ENCODE assay signal across 19 cellular contexts in genomic region chr16:16047761-16048160, GRCh38.
DNase-seq lines count a peak whose midpoint lies in the region; ATAC-seq, FAIRE-seq and TF ChIP-seq lines count a peak whose summit lies in the region.
"Had no signal": no experiment of that assay in that cellular context is flagged by ENCODE, and none has a peak within 500 bp of the region (broad histone marks: within the 10 kb centered on the region; RNA-seq: fewer than 3 reads in every experiment).

No MANE protein-coding gene starts in this region.

- H3K36me3 Mint-ChIP-seq in nephron progenitor cell (ENCODE audit: low read depth): peaks cover 71% of the 10 kb centered on the region

- no peak for DNase-seq in left cardiac atrium
- DNase-seq in Right ventricle myocardium inferior (ENCODE audit: missing footprints): no peak
- DNase-seq in RWPE1 (ENCODE audit: low spot score): no peak
- DNase-seq in nephron progenitor cell: no peak
- no peak for DNase-seq in GM12892 (ENCODE audit: insufficient read length)
- no peak for DNase-seq in AML-193 (lab: John Stamatoyannopoulos, UW)
- DNase-seq: Caco-2; CD8-positive, alpha-beta memory T cell; DND-41; GDM1; HCEC 1CT; HFFc6 had no signal

- H3K4me1 Mint-ChIP-seq in nephron progenitor cell: peaks cover 5% of the 10 kb centered on the region

- no peak for FAIRE-seq in GM12892 (lab: Jason Lieb, UNC)
- FAIRE-seq: H1, HepG2, HTR-8/SVneo had no signal

- intact Hi-C loops in left cardiac atrium (cut with DNase I) (loop anchor here in 1 of 2 donors (10.0 kb wide), 1 partner anchor 153 kb away; no protein-coding TSS in a partner anchor), Right ventricle myocardium inferior (cut with DNase I) (no loop called here)

- H3K9me3 ChIP-seq in stomach smooth muscle (ENCODE audit: control insufficient read depth in 2 of 2, low read length in 2 of 2): no peaks in the 10 kb centered on the region
- H3K9me3 ChIP-seq: BLaER1, Caco-2 had no signal

- H3K36me3 ChIP-seq in stomach smooth muscle (ENCODE audit: control insufficient read depth in 2 of 2, insufficient read depth in 2 of 2, low read length in 2 of 2): peaks cover 35 to 57% of the 10 kb centered on the region in 2 donors

- H3K27ac Mint-ChIP-seq in nephron progenitor cell: peak overlapping the region; percentile 87
- H3K27ac Mint-ChIP-seq: HFFc6 had no signal

- H3K4me1 ChIP-seq in stomach smooth muscle (ENCODE audit: control insufficient read depth, insufficient read depth, low read length): peaks cover 11% of the 10 kb centered on the region
- H3K4me1 ChIP-seq: Caco-2 had no signal

- H3K27ac ChIP-seq in RWPE1: 0 out of 2 replicates have a peak overlapping the region, but pooled peaks have one; percentile 10
- H3K27ac ChIP-seq in stomach smooth muscle (ENCODE audit: low read length): peak overlapping the region; percentile 37
- H3K27ac ChIP-seq: 22Rv1, BLaER1 had no signal

- POLR2A ChIA-PET in RWPE1 (lab: Yijun Ruan, JAX; ENCODE audit: low non-redundant PET): no interaction called here

- ATAC-seq in left cardiac atrium (peak; percentile 35 to 42), Right ventricle myocardium inferior (no peak)
- no peak for ATAC-seq in activated CD4-positive, CD25-positive, alpha-beta regulatory T cell treated with anti-CD3 and anti-CD28 coated beads, Interleukin-2, amount 50 U/mL, for 24 hours
- ATAC-seq: HepG2 had no signal

- no peak overlapping the region for H3K4me3 Mint-ChIP-seq in nephron progenitor cell
- H3K4me3 Mint-ChIP-seq: CD8-positive, alpha-beta memory T cell; HFFc6 had no signal

- no peak overlapping the region for H3K4me3 ChIP-seq in stomach smooth muscle (ENCODE audit: low read length in 2 of 2)
- H3K4me3 ChIP-seq: BLaER1 had no signal

- no peak overlapping the region for H3K9ac ChIP-seq in stomach smooth muscle (ENCODE audit: low read length in 2 of 2)
- H3K9ac ChIP-seq: BLaER1 had no signal

- no peaks in the 10 kb centered on the region for H3K9me3 Mint-ChIP-seq in nephron progenitor cell
- H3K9me3 Mint-ChIP-seq: CD8-positive, alpha-beta memory T cell; HFFc6 had no signal

- TF ChIP-seq POLR2A in GM12892 (IDR thresholded peaks at IDR 0.05; ENCODE audit: low read depth, low read length): no peak

- no peaks in the 10 kb centered on the region for H3K27me3 ChIP-seq in stomach smooth muscle (ENCODE audit: control insufficient read depth in 1 of 2, insufficient read depth in 2 of 2, low read length in 2 of 2)
- H3K27me3 ChIP-seq: BLaER1 had no signal

- peaks cover 3% of the 10 kb centered on the region for H3K27me3 Mint-ChIP-seq in nephron progenitor cell (ENCODE audit: low read depth, poor library complexity)
- H3K27me3 Mint-ChIP-seq: CD8-positive, alpha-beta memory T cell had no signal

- no peak for TF ChIP-seq CTCF in RWPE1 (conservative IDR thresholded peaks at IDR 0.05; ENCODE audit: low read depth)
- no peak for TF ChIP-seq CTCF in nephron progenitor cell (IDR thresholded peaks at IDR 0.05)

- CTCF ChIA-PET in RWPE1 (lab: Yijun Ruan, JAX): no interaction called here

Comparison
In these comparisons a context has a peak if more than half of its experiments do, and no peak if none do; other contexts are left out.
1. ATAC-seq: peak in left cardiac atrium (2 of 2); none in Right ventricle myocardium inferior (single experiment) and activated CD4-positive, CD25-positive, alpha-beta regulatory T cell treated with anti-CD3 and anti-CD28 coated beads, Interleukin-2, amount 50 U/mL, for 24 hours (0 of 2).